Comparison of ENCODE assay signal across 11 cellular contexts in the genomic region with DNA sequence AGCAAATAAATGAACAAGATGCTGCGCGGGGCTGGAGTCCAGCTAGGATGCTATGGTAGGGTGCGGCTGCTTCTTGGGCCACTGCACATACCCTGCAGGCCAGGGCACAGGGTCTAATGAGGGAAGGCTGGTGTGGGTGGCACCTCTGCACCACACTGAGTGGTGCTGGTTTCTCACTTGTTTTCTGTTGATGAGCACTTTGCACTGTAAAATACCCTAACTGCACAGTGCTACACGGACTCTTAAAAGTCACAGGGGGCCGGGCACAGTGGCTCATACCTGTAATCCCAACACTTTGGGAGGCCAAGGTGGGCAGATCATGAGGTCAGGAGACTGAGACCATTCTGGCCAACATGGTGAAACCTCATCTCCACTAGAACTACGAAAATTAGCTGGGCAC. TPM values are rescaled to one million over a fixed set of nuclear protein-coding genes. Genes with fewer than 3 reads are reported as not detected.
"Had no signal": no experiment of that assay in that cellular context is flagged by ENCODE, and none has a peak within 500 bp of the region (broad histone marks: within the 10 kb centered on the region; RNA-seq: fewer than 3 reads in every experiment).

No MANE protein-coding gene starts in this region.

- H3K9me3 Mint-ChIP-seq: HFFc6 had no signal

- H3K36me3 Mint-ChIP-seq: IgD-negative memory B cell had no signal

- H3K4me1 Mint-ChIP-seq: IgD-negative memory B cell had no signal

- H3K9ac ChIP-seq: GM23248 had no signal

- H3K4me3 Mint-ChIP-seq: HFFc6, IgD-negative memory B cell had no signal

- H3K27me3 Mint-ChIP-seq: IgD-negative memory B cell had no signal

- H3K4me3 ChIP-seq: GM23248, HAP-1 had no signal

- H3K9me3 ChIP-seq: HAP-1 had no signal

- ATAC-seq: HCT116, HepG2 had no signal

- H3K4me1 ChIP-seq: HAP-1 had no signal

- H3K27ac ChIP-seq: GM23248, HL-60 had no signal

- H3K27ac Mint-ChIP-seq: HFFc6, IgD-negative memory B cell had no signal

- H2AFZ ChIP-seq: GM23248 had no signal

- DNase-seq: GM23248, GOT3, H7, HFFc6 had no signal

- H3K36me3 ChIP-seq: HAP-1 had no signal

RNA-seq across cellular contexts. Expression of a gene that starts 52.7 kb away (rescaled TPM):
- total RNA-seq: GM23248, H4, HepG2, HFFc6, HT1080 had no signal
